ENCODE assay signal across 26 cellular contexts in the genomic region with DNA sequence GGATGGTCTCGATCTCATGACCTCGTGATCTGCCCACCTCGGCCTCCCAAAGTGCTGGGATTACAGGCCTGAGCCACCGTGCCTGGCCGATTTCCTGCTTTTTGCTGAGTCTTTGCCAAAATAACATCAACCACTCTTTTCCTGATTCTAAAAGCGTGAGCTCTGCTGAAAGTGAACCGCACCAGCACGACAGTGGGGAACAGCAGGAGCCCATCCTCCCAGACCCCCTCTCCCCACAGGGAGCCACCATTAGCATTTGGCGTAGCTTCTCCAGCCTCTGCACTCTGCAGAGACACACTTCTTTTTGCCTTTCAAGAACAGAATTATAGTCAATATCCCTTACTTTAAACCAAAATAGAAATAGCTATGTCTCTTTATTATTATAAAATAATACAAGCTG. TPM values are rescaled to one million over a fixed set of nuclear protein-coding genes. Genes with fewer than 3 reads are reported as not detected.
"Had no signal": no experiment of that assay in that cellular context is flagged by ENCODE, and none has a peak within 500 bp of the region (broad histone marks: within the 10 kb centered on the region; RNA-seq: fewer than 3 reads in every experiment).

No MANE protein-coding gene starts in this region.

- H3K9me3 Mint-ChIP-seq: natural killer cell treated with Interleukin-12 subunit alpha and Interleukin-12 subunit beta and Interleukin-15 and Interleukin-18, amount 100 ng/mL, for 72 hours; neural crest cell; type B pancreatic cell had no signal

- H3K4me3 ChIP-seq: dorsolateral prefrontal cortex, gastrocnemius medialis, heart left ventricle, hepatocyte, lower lobe of right lung, ovary, psoas muscle, sigmoid colon, testis, tibial artery had no signal

- H3K27ac Mint-ChIP-seq: natural killer cell treated with Interleukin-12 subunit alpha and Interleukin-12 subunit beta and Interleukin-15 and Interleukin-18, amount 100 ng/mL, for 72 hours; stimulated activated memory B cell treated with anti-CD40 and anti-IgM and Interleukin-4, amounts not matched to agents 10 μg/mL and 1 μg/mL and 100 μg/mL, for 72 hours; type B pancreatic cell had no signal

- H3K79me2 ChIP-seq: hepatocyte had no signal

- H3K27me3 ChIP-seq: dorsolateral prefrontal cortex, gastrocnemius medialis, hepatocyte, ovary, testis, tibial artery had no signal

- H3K4me2 ChIP-seq: hepatocyte had no signal

- H3K36me3 Mint-ChIP-seq: natural killer cell treated with Interleukin-12 subunit alpha and Interleukin-12 subunit beta and Interleukin-15 and Interleukin-18, amount 100 ng/mL, for 72 hours; stimulated activated memory B cell treated with anti-CD40 and anti-IgM and Interleukin-4, amounts not matched to agents 10 μg/mL and 1 μg/mL and 100 μg/mL, for 72 hours had no signal

- H3K27ac ChIP-seq: dorsolateral prefrontal cortex, epithelial cell of prostate, gastrocnemius medialis, heart left ventricle, hepatocyte, lower lobe of right lung, ovary, psoas muscle, sigmoid colon, testis, tibial artery had no signal

- H2AFZ ChIP-seq: hepatocyte had no signal

- H3K36me3 ChIP-seq: lower lobe of right lung, ovary, sigmoid colon had no signal

- H3K4me1 ChIP-seq: heart left ventricle, lower lobe of right lung, sigmoid colon, testis, tibial artery had no signal

- H3K9me3 ChIP-seq: gastrocnemius medialis, heart left ventricle, lower lobe of right lung, psoas muscle, sigmoid colon, testis, tibial artery had no signal

- DNase-seq: dorsolateral prefrontal cortex; effector CD4-positive, alpha-beta T cell; foreskin fibroblast; gastrocnemius medialis; heart left ventricle; left ventricle myocardium superior; lower lobe of right lung; ovary; psoas muscle; right cardiac atrium; sigmoid colon; stimulated activated CD4-positive, alpha-beta T cell treated with anti-CD3 and anti-CD28 coated beads, Interleukin-2, amount 100 ng/mL, for 24 hours; stimulated activated CD4-positive, alpha-beta T cell treated with anti-CD3 and anti-CD28 coated beads, Interleukin-4, amount 100 ng/mL, for 4 hours; stimulated activated naive CD8-positive, alpha-beta T cell treated with anti-CD3 and anti-CD28 coated beads, Interleukin-15, Interleukin-2, amounts not matched to agents 100 U/mL and 50 U/mL, for 24 hours; substantia nigra; testis; tibial artery had no signal

- H3K27me3 Mint-ChIP-seq: type B pancreatic cell had no signal

- ATAC-seq: gastrocnemius medialis; heart left ventricle; left ventricle myocardium superior; lower lobe of right lung; natural killer cell treated with Interleukin-12 subunit alpha and Interleukin-12 subunit beta and Interleukin-15 and Interleukin-18, amount 100 ng/mL, for 72 hours; psoas muscle; right cardiac atrium; stimulated activated memory B cell treated with anti-CD40 and anti-IgM and Interleukin-4, amounts not matched to agents 10 μg/mL and 1 μg/mL and 100 μg/mL, for 72 hours; stimulated activated naive CD8-positive, alpha-beta T cell treated with anti-CD3 and anti-CD28 coated beads, Interleukin-15, Interleukin-2, amounts not matched to agents 100 U/mL and 50 U/mL, for 24 hours had no signal

- H3K4me3 Mint-ChIP-seq: natural killer cell treated with Interleukin-12 subunit alpha and Interleukin-12 subunit beta and Interleukin-15 and Interleukin-18, amount 100 ng/mL, for 72 hours; neural crest cell; stimulated activated memory B cell treated with anti-CD40 and anti-IgM and Interleukin-4, amounts not matched to agents 10 μg/mL and 1 μg/mL and 100 μg/mL, for 72 hours; type B pancreatic cell had no signal

- FAIRE-seq: colon, keratinocyte had no signal

- H3K4me1 Mint-ChIP-seq: stimulated activated memory B cell treated with anti-CD40 and anti-IgM and Interleukin-4, amounts not matched to agents 10 μg/mL and 1 μg/mL and 100 μg/mL, for 72 hours had no signal

RNA-seq across cellular contexts. Expression of gene MYH14, which starts 41.3 kb away (rescaled TPM):
- total RNA-seq: mononuclear cell; natural killer cell treated with Interleukin-12 subunit alpha and Interleukin-12 subunit beta and Interleukin-15 and Interleukin-18, amount 100 ng/mL, for 72 hours had no signal
